Comparison of ENCODE assay signal across 10 cellular contexts in the genomic region with DNA sequence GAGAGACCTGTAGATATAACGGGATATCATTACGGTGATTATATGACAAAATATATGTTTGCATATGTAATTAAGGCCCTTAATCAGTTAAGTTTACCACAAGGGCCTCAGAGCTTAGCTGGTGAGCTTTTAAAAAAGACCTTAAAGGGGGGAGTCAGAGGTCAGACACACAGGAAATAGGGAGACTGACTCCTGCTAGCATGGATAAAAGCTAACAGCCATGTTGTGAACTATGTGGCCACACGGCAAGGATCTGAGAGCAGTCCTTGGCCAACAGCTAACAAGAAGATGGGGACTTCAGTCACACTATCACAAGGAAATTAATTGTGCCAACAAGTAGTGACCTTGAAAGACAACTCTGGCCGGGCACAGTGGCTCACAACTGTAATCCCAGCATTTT. TPM values are rescaled to one million over a fixed set of nuclear protein-coding genes. Genes with fewer than 3 reads are reported as not detected.
DNase-seq lines count a peak whose midpoint lies in the region; ATAC-seq and TF ChIP-seq lines count a peak whose summit lies in the region.
"Had no signal": no experiment of that assay in that cellular context is flagged by ENCODE, and none has a peak within 500 bp of the region (broad histone marks: within the 10 kb centered on the region; RNA-seq: fewer than 3 reads in every experiment).

No MANE protein-coding gene starts in this region.

- H2AFZ ChIP-seq in KMS-11 (ENCODE audit: low read depth): no peak overlapping the region

- H3K36me3 ChIP-seq in KMS-11 (ENCODE audit: insufficient read depth) (no peaks in the 10 kb centered on the region), breast epithelium (no peaks in the 10 kb centered on the region), rectal smooth muscle tissue (ENCODE audit: control insufficient read depth, insufficient read depth, low read length) (peaks cover 2% of the 10 kb centered on the region)
- H3K36me3 ChIP-seq: left lung had no signal

- peak overlapping the region; percentile 100; the same call in 1 of the 2 replicates for H3K4me2 ChIP-seq in KMS-11

- H3K4me1 ChIP-seq in KMS-11 (ENCODE audit: low read depth, poor library complexity, severe bottlenecking) (peaks cover 34% of the 10 kb centered on the region), breast epithelium (no peaks in the 10 kb centered on the region), rectal smooth muscle tissue (ENCODE audit: control insufficient read depth, insufficient read depth, low read length) (peaks cover 12% of the 10 kb centered on the region)

- TF ChIP-seq POLR2A in breast epithelium (IDR thresholded peaks at IDR 0.05): no peak

- TF ChIP-seq CTCF in KMS-11 (conservative IDR thresholded peaks at IDR 0.05; ENCODE audit: low read depth, low read length) (no peak), breast epithelium (IDR thresholded peaks at IDR 0.05) (no peak)

- 0 out of 2 replicates have a peak, but pooled peaks cover 12% of the 10 kb centered on the region for H4K20me1 ChIP-seq in KMS-11 (ENCODE audit: insufficient read depth)

- ATAC-seq in GM18870 (IDR thresholded peaks at IDR 0.05; ENCODE audit: unreplicated experiment): no peak
- ATAC-seq: left lung had no signal

- intact Hi-C loops in breast epithelium (cut with DNase I; ENCODE audit: low total_unique reads): no loop called here

- H3K4me3 ChIP-seq in KMS-11 (IDR thresholded peaks at IDR 0.05; ENCODE audit: insufficient read depth, low read depth, low read length): no peak overlapping the region
- peak overlapping the region in 1 of 3 donors; percentile 21 for H3K4me3 ChIP-seq in breast epithelium
- H3K4me3 ChIP-seq in rectal smooth muscle tissue (ENCODE audit: low read length): no peak overlapping the region

- H3K27me3 ChIP-seq in KMS-11 (ENCODE audit: insufficient read depth, low read depth) (no peaks in the 10 kb centered on the region), breast epithelium (no peaks in the 10 kb centered on the region), rectal smooth muscle tissue (ENCODE audit: control insufficient read depth, insufficient read depth, low read length) (no peaks in the 10 kb centered on the region)
- H3K27me3 ChIP-seq: left lung had no signal

- H3K27ac ChIP-seq in KMS-11 (no peak overlapping the region), breast epithelium (peak overlapping the region; percentile 48 to 70), rectal smooth muscle tissue (ENCODE audit: low read depth, low read length) (peak overlapping the region; percentile 3)

- H3K9ac ChIP-seq in KMS-11 (no peak overlapping the region), rectal smooth muscle tissue (ENCODE audit: low read length) (no peak overlapping the region)

- H3K79me2 ChIP-seq in KMS-11 (ENCODE audit: insufficient read depth, low read depth): peaks cover 73% of the 10 kb centered on the region

- DNase-seq in NCI-H510A treated with DMSO at 0.1 percent for 48 hours (lab: John Stamatoyannopoulos, UW) (peak; percentile 9), NCI-H510A (lab: John Stamatoyannopoulos, UW) (no peak), breast epithelium (ENCODE audit: low spot score in 2 of 2) (no peak), AG08395 (ENCODE audit: low spot score) (no peak)
- no peak for DNase-seq in activated CD4-positive, CD25-positive, alpha-beta regulatory T cell (lab: John Stamatoyannopoulos, UW)
- DNase-seq: left lung; stimulated activated CD4-positive, alpha-beta T cell treated with anti-CD3 and anti-CD28 coated beads, Interleukin-4, amount 100 ng/mL, for 1 hour had no signal

- H3K9me3 ChIP-seq in breast epithelium: no peaks in the 10 kb centered on the region
- H3K9me3 ChIP-seq: left lung had no signal

RNA-seq across cellular contexts. Expression of a gene that starts 3.1 kb away (rescaled TPM):
- total RNA-seq in breast epithelium: 10 to 100 TPM; 54.4 to 83.7 (median 73.7) TPM
